ENCODE assay signal across 1 cellular context in genomic region chr19:2488405-2488941, GRCh38.
TF ChIP-seq lines count a peak whose summit lies in the region.

No MANE protein-coding gene starts in this region.

TF ChIP-seq in endothelial cell of umbilical vein, 7 proteins besides CTCF, POLR2A, EP300 and RAD21 (continued from another document):
- no peak for TF ChIP-seq POLR2AphosphoS5 (IDR thresholded peaks at IDR 0.05; ENCODE audit: insufficient read depth, low read depth, low read length)
- TF ChIP-seq FOS (IDR thresholded peaks at IDR 0.05; ENCODE audit: borderline replicate concordance, insufficient read depth, low read length) = no peak
- no peak for TF ChIP-seq JUN (IDR thresholded peaks at IDR 0.05; ENCODE audit: borderline replicate concordance, insufficient read depth, insufficient read length, low read depth)
- TF ChIP-seq MAX (IDR thresholded peaks at IDR 0.05; ENCODE audit: insufficient read depth, insufficient read length) = no peak
- no peak for TF ChIP-seq EZH2 (IDR thresholded peaks at IDR 0.05; ENCODE audit: borderline replicate concordance, low read depth, low read length, severe bottlenecking)
